8 cellular contexts compared by ENCODE assay signal in the genomic region with DNA sequence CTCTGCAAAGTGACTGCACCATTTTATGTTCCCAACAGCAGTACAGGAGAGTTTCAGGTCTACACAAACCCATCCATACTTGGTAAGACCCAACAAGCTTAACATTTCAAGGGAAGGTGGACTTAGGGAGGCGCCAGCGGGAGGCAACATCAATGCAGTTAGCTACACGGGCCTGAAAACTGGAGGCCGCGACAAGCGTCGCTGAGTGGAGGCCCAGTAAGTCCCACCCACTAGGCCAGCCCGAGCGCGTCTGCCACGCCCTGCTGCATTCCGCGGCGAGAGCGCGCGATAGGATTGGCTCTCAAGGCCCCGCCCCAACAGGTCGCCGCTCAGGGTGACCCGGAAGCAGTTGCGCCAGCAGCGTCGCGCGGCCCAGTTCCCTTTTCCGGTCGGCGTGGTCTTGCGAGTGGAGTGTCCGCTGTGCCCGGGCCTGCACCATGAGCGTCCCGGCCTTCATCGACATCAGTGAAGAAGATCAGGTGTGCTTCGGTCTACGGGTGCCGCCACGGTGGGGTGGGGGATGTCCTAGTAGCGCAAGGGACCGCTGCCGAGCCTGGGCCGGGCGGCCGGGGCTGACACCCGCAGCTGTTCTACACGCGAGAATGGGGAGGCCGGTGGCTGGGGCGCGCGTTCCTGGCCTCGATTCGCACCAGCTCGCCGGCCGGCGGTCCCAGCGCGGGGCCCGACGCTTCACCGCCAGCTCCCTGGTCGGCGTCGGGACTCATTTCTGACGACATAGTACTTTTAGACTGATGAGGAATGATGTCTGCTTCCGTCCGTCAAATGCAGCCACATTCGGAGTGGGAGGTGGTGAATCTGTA. TPM values are rescaled to one million over a fixed set of nuclear protein-coding genes. Genes with fewer than 3 reads are reported as not detected.
DNase-seq lines count a peak whose midpoint lies in the region; TF ChIP-seq lines count a peak whose summit lies in the region.

A gene (plus strand): TSS at position 381 of the 821 bp plus-strand sequence. CDS start 57 bp downstream, at position 438.

- peaks cover 34% of the 10 kb centered on the region for H3K4me1 Mint-ChIP-seq in neural crest cell

- no peaks in the 10 kb centered on the region for H3K27me3 Mint-ChIP-seq in neural crest cell (ENCODE audit: low read depth)

- H3K9ac ChIP-seq in ES-I3 (ENCODE audit: low read depth, low read length) (peak within 1 kb of the TSS; percentile 74), MM.1S (ENCODE audit: low read length) (peak within 1 kb of the TSS; percentile 96), stomach smooth muscle (ENCODE audit: low read length in 2 of 2) (peak within 1 kb of the TSS; percentile 84 to 90)

- H3K9me3 ChIP-seq in ES-I3 (ENCODE audit: control insufficient read depth, insufficient read depth, low read length) (no peaks in the 10 kb centered on the region), HAP-1 (no peaks in the 10 kb centered on the region), MM.1S (replicated peaks; ENCODE audit: insufficient read depth, low read length) (no peaks in the 10 kb centered on the region), stomach smooth muscle (ENCODE audit: control insufficient read depth in 2 of 2, low read length in 2 of 2) (no peaks in the 10 kb centered on the region)

- H3K4me3 ChIP-seq in HAP-1 = peak within 1 kb of the TSS; percentile 87
- peak within 1 kb of the TSS; percentile 91 for H3K4me3 ChIP-seq in MM.1S (ENCODE audit: low read length)
- H3K4me3 ChIP-seq in fibroblast of villous mesenchyme (ENCODE audit: low read depth, low read length) = peak within 1 kb of the TSS; percentile 80
- peak within 1 kb of the TSS; percentile 93 to 98 for H3K4me3 ChIP-seq in stomach smooth muscle (ENCODE audit: low read length in 2 of 2)

- peaks cover 15% of the 10 kb centered on the region; the same call in 1 of the 2 replicates for H4K20me1 ChIP-seq in MM.1S (ENCODE audit: insufficient read depth, low read length)

- TF ChIP-seq CTCF in MM.1S (IDR thresholded peaks at IDR 0.05; ENCODE audit: low read length) = no peak
- no peak for TF ChIP-seq CTCF in fibroblast of villous mesenchyme (IDR thresholded peaks at IDR 0.05; ENCODE audit: insufficient read depth, low read depth, low read length)
- no peak for TF ChIP-seq CTCF in neural crest cell (conservative IDR thresholded peaks at IDR 0.05)

- H3K27me3 ChIP-seq in HAP-1 (ENCODE audit: low read depth) (no peaks in the 10 kb centered on the region), MM.1S (replicated peaks; ENCODE audit: insufficient read depth, low read length) (no peaks in the 10 kb centered on the region), stomach smooth muscle (ENCODE audit: control insufficient read depth in 1 of 2, insufficient read depth in 2 of 2, low read length in 2 of 2) (no peaks in the 10 kb centered on the region)

- peak within 1 kb of the TSS; percentile 58 for H3K4me2 ChIP-seq in MM.1S (ENCODE audit: low read depth, low read length)

- H3K4me1 ChIP-seq in ES-I3 (ENCODE audit: insufficient read depth, low read length) = peaks cover 18% of the 10 kb centered on the region
- peaks cover 20% of the 10 kb centered on the region for H3K4me1 ChIP-seq in HAP-1
- peaks cover 7% of the 10 kb centered on the region for H3K4me1 ChIP-seq in MM.1S (ENCODE audit: low read length)
- H3K4me1 ChIP-seq in stomach smooth muscle (ENCODE audit: control insufficient read depth, insufficient read depth, low read length) = peaks cover 2% of the 10 kb centered on the region

- H3K9me3 Mint-ChIP-seq in neural crest cell = no peaks in the 10 kb centered on the region

- no peaks in the 10 kb centered on the region for H3K9me2 ChIP-seq in MM.1S (replicated peaks; ENCODE audit: insufficient read depth, low read length)

- H2AFZ ChIP-seq in MM.1S (ENCODE audit: low read length) = peak within 1 kb of the TSS; percentile 96

- peak within 1 kb of the TSS; percentile 80 for H3K27ac ChIP-seq in MM.1S (ENCODE audit: low read length)
- H3K27ac ChIP-seq in stomach smooth muscle (ENCODE audit: low read length) = peak within 1 kb of the TSS; percentile 81

- peak; percentile 94 to 97 for DNase-seq in HAP-1 (ENCODE audit: low spot score in 2 of 2)
- peak; percentile 97 for DNase-seq in MM.1S
- peak; percentile 20 for DNase-seq in SIG-M5 (lab: John Stamatoyannopoulos, UW)
- DNase-seq in activated gamma-delta T cell (lab: John Stamatoyannopoulos, UW) = peak; percentile 91
- DNase-seq in fibroblast of villous mesenchyme (ENCODE audit: low read depth) = peak; percentile 95
- DNase-seq in neural crest cell (ENCODE audit: low read depth, low spot score) = peak; percentile 88

- in situ Hi-C loops in HAP-1 (cut with MboI; ENCODE audit: low sequenced_read_pairs) = no loop called here

- H3K36me3 ChIP-seq in ES-I3 (ENCODE audit: insufficient read depth, low read length) = peaks cover 4% of the 10 kb centered on the region
- peaks cover 15% of the 10 kb centered on the region for H3K36me3 ChIP-seq in HAP-1 (replicated peaks)
- peaks cover 3% of the 10 kb centered on the region; the same call in 1 of the 2 replicates for H3K36me3 ChIP-seq in MM.1S (replicated peaks; ENCODE audit: insufficient read depth, low read length)
- peaks cover under 1 to 3% of the 10 kb centered on the region in 2 donors for H3K36me3 ChIP-seq in stomach smooth muscle (ENCODE audit: control insufficient read depth in 2 of 2, insufficient read depth in 2 of 2, low read length in 2 of 2)

- no peaks in the 10 kb centered on the region for H3F3A ChIP-seq in MM.1S (ENCODE audit: insufficient read depth, low read length)

- peaks cover 3% of the 10 kb centered on the region for H3K36me3 Mint-ChIP-seq in neural crest cell (ENCODE audit: low read depth)

- H3K4me3 Mint-ChIP-seq in neural crest cell = peak within 1 kb of the TSS; percentile 97

- peak within 1 kb of the TSS; percentile 96 for H3K27ac Mint-ChIP-seq in neural crest cell (ENCODE audit: unreplicated experiment)

- H3K79me2 ChIP-seq in MM.1S (ENCODE audit: low read length) = peaks cover 50% of the 10 kb centered on the region

RNA-seq across cellular contexts. Expression of the gene that starts here (rescaled TPM):
- total RNA-seq in fibroblast of villous mesenchyme (182 and 279 TPM in 2 replicates), neural crest cell (282 and 298 TPM in 2 replicates)

Comparison
In these comparisons a context has a peak if more than half of its experiments do, and no peak if none do; other contexts are left out.
1. Peak in every context shown above with its lines: DNase-seq, H3K4me3 ChIP-seq and H3K27ac ChIP-seq.
2. DNase-seq: peak in every context shown above with its lines; median percentile 97 in MM.1S; 96 in HAP-1; 95 in fibroblast of villous mesenchyme; 91 in activated gamma-delta T cell; 88 in neural crest cell; 20 in SIG-M5.